ENCODE assay signal across 8 cellular contexts in the genomic region with DNA sequence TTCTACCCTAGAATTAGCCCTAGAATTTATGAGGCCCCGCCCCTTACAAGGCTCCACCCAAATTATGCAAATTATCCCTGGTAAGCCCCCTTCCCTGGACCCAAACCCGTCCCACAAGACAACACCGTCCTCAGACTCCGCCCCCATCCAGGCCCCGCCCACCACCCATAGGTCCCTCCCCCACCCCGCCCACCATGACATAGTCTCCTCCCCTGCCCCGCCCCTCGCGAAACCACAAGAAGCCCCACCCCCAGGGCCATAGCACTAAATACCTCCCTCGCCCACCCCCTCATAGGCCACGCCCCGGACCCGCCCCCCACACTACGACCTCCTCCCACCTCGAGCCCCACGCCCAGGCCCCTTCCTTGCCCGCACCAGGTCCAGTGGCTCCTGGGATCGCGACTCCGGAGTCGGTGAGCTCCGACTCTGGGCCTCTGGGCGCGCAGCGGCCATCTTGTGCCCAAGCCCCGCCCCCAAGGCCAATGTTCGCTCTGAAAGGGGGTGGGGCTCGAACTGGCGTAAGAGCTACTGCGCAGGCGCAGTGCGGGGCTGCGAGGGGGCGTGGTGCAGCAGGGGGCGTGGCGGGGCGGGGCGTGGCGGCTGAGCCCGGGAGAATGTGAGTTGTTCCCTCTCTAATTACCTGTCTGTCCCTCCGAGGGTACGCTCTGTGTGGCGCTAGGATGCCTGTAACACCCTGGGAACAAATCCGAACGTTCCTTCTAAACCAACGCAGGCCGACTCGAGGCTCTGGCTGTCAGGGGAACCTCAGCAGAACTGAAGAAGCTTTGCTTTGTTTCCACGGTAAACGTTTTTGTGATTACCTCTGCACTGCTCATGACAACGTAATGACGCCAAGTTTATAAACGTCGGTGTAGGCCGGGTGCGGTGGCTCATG. TPM values are rescaled to one million over a fixed set of nuclear protein-coding genes. Genes with fewer than 3 reads are reported as not detected.
DNase-seq lines count a peak whose midpoint lies in the region; ATAC-seq and TF ChIP-seq lines count a peak whose summit lies in the region.

A gene with protein sequence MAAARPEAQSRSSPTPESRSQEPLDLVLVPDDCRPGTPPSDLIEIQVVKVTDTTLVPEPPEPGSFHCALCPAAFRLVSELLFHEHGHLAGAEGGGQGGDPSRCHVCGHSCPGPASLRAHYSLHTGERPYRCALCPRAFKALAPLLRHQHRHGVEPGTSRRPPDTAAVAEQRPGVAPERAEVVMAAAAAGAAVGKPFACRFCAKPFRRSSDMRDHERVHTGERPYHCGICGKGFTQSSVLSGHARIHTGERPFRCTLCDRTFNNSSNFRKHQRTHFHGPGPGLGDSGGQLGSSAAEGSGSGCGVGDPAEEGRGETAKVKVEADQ (minus strand): TSS at position 458 of the 895 bp plus-strand sequence. CDS start 5 bp downstream, at position 453.

- DNase-seq in GM06990 (ENCODE audit: extremely low read depth, insufficient read length) (peak; percentile 88), NCI-H446 treated with DMSO at 0.1 percent for 48 hours (lab: John Stamatoyannopoulos, UW) (peak; percentile 84), cerebellar cortex (ENCODE audit: low spot score) (peak; percentile 93), kidney epithelial cell (ENCODE audit: low read depth) (no peak), cortex of kidney (lab: John Stamatoyannopoulos, UW) (no peak)
- peak; percentile 94 for DNase-seq in activated CD4-positive, alpha-beta T cell treated with anti-CD3 and anti-CD28 coated beads for 1 hour
- DNase-seq in stimulated activated CD4-positive, alpha-beta T cell treated with anti-CD3 and anti-CD28 coated beads, Interleukin-12 subunit alpha, Interleukin-12 subunit beta, amount 100 ng/mL, for 48 hours (ENCODE audit: low read depth in 2 of 3, low spot score in 1 of 3): peak; percentile 87 to 91 (median 89)

- H3K4me3 ChIP-seq in GM06990 (replicated peaks; ENCODE audit: low read depth, low read length) (peak within 1 kb of the TSS; percentile 79), kidney epithelial cell (ENCODE audit: low read depth, low read length) (peak within 1 kb of the TSS; percentile 86)

- H3K36me3 ChIP-seq in GM06990 (ENCODE audit: control insufficient read depth, insufficient read depth, low read length) (no peaks in the 10 kb centered on the region; the same call in 1 of the 2 replicates), kidney epithelial cell (ENCODE audit: control insufficient read depth, insufficient read depth, low read length) (no peaks in the 10 kb centered on the region)

- TF ChIP-seq CTCF in GM06990 (IDR thresholded peaks at IDR 0.05; ENCODE audit: insufficient read depth, low read length, poor library complexity, severe bottlenecking) (no peak), kidney epithelial cell (IDR thresholded peaks at IDR 0.05; ENCODE audit: insufficient read depth, low read length, poor library complexity, severe bottlenecking) (no peak)

- no peaks in the 10 kb centered on the region for H3K27me3 ChIP-seq in GM06990 (replicated peaks; ENCODE audit: control insufficient read depth, insufficient read depth, low read length)
- H3K27me3 ChIP-seq in kidney epithelial cell (ENCODE audit: control insufficient read depth, insufficient read depth, low read length): no peaks in the 10 kb centered on the region

- ATAC-seq in HG03175 (IDR thresholded peaks at IDR 0.05; ENCODE audit: unreplicated experiment): peak; percentile 57

RNA-seq across cellular contexts. Expression of the gene that starts here (rescaled TPM):
- 3.6 and 6.3 TPM in 2 replicates for total RNA-seq in kidney epithelial cell

Comparison
In these comparisons a context has a peak if more than half of its experiments do, and no peak if none do; other contexts are left out.
1. DNase-seq: peak in GM06990 (single experiment), NCI-H446 treated with DMSO at 0.1 percent for 48 hours (single experiment), activated CD4-positive, alpha-beta T cell treated with anti-CD3 and anti-CD28 coated beads for 1 hour (single experiment), cerebellar cortex (single experiment) and stimulated activated CD4-positive, alpha-beta T cell treated with anti-CD3 and anti-CD28 coated beads, Interleukin-12 subunit alpha, Interleukin-12 subunit beta, amount 100 ng/mL, for 48 hours (3 of 3); none in kidney epithelial cell (single experiment) and cortex of kidney (single experiment).